Comparison of ENCODE assay signal across 7 cellular contexts in the genomic region with DNA sequence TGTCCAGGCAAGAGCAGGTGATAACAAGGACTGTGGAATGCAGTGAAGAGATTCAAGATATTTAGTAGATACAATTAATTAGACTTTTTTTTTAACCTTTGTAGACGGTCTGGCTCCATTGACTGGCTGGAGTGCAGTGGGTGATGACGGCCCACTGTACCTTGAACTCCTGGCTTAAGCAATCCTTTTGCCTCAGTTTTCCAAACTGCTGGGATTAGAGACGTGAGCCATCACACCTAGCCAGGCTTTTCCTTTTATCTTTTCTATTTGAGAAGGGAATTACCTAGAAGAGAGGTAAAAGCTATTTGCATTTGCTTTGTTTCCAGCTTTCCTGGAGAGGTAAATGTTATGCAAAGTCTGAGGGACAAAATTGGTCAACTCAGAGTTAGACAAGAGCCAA.
"Had no signal": no experiment of that assay in that cellular context is flagged by ENCODE, and none has a peak within 500 bp of the region (broad histone marks: within the 10 kb centered on the region; RNA-seq: fewer than 3 reads in every experiment).

No MANE protein-coding gene starts in this region.

- H3K4me3 ChIP-seq: K562 had no signal

- DNase-seq: GOT3, H9, HCEC 1CT, IMR-90, KG1 had no signal

- ATAC-seq: K562 had no signal

- H3K27ac ChIP-seq: HL-60 had no signal

- H3K4me3 Mint-ChIP-seq: H9 had no signal

- H3K27ac Mint-ChIP-seq: H9 had no signal
